ENCODE assay signal across 24 cellular contexts in genomic region chr3:156525808-156526207, GRCh38.
"Had no signal": no experiment of that assay in that cellular context is flagged by ENCODE, and none has a peak within 500 bp of the region (broad histone marks: within the 10 kb centered on the region; RNA-seq: fewer than 3 reads in every experiment).

No MANE protein-coding gene starts in this region.

- DNase-seq: activated CD4-positive, alpha-beta T cell treated with anti-CD3 and anti-CD28 coated beads for 48 hours; activated CD4-positive, alpha-beta T cell treated with anti-CD3 and anti-CD28 coated beads, Interleukin-2, amount 50 U/mL, for 4 hours; activated CD4-positive, CD25-positive, alpha-beta regulatory T cell treated with anti-CD3 and anti-CD28 coated beads, Interleukin-2, amount 50 U/mL, for 72 hours; activated CD8-positive, alpha-beta memory T cell treated with anti-CD3 and anti-CD28 coated beads, Interleukin-2, amount 10 ng/mL, durations not matched to agents 7 days and 5 days; activated gamma-delta T cell; activated naive CD4-positive, alpha-beta T cell treated with anti-CD3 and anti-CD28 coated beads for 36 hours; activated T-cell treated with anti-CD3 and anti-CD28 coated beads, Interleukin-2, amount 50 U/mL, for 24 hours; caudate nucleus; MM.1S; NCI-H1105; NCI-H1436; NCI-H1694 treated with DMSO at 0.1 percent for 48 hours; NCI-H2029 treated with DMSO at 0.1 percent for 48 hours; NCI-H345; NCI-H510A treated with DMSO at 0.1 percent for 48 hours; NCI-H82; Right ventricle myocardium superior; RPMI8226; SJCRH30; SW 1271 had no signal

- H3K4me3 ChIP-seq: SJCRH30 had no signal

- H3K9ac ChIP-seq: KMS-11 had no signal

- ATAC-seq: Panc1, SK-N-SH treated with all-trans-retinoic acid at 6 μM for 48 hours, WTC11 had no signal

- H3K27me3 ChIP-seq: SJCRH30 had no signal

- H3K4me2 ChIP-seq: KMS-11 had no signal

- H3K27ac ChIP-seq: KMS-11, SJCRH30 had no signal

- H3K9me3 ChIP-seq: SJCRH30 had no signal

- H3K36me3 ChIP-seq: SJCRH30 had no signal
